1 cellular context compared by ENCODE assay signal in the genomic region with DNA sequence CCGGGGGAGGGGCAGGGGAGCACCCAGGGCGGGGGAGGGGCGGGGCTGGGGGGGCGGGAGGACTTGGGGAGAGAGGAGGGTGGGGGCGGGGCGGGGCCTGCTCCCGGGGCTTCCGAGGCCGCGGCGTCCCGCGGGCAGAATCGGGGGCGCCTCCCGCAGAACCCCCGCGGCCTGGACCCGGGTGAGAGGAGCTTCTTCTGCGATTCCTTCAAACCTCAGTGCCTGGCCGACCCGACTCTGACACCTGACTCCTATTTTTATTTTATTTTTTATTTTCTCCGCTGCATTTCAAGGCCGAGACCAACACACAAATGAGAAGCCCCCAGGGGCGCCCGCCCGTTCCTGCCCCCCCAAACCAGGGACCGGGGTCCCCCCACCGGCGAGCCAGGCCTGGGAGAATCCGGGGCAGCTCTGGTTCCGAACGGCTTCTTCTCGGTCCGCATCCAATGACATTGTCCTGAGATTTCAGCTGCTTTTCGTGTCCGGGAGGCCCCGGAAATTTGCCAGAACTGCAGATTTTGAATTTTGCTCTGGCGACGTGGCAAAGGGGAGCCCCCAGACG.
TF ChIP-seq lines count a peak whose summit lies in the region.

No MANE protein-coding gene starts in this region.

TF ChIP-seq in IMR-90, 13 proteins besides CTCF, POLR2A, EP300 and RAD21:
- no peak for TF ChIP-seq CHD1 (IDR thresholded peaks at IDR 0.05; ENCODE audit: low read depth, low read length)
- TF ChIP-seq MAZ (IDR thresholded peaks at IDR 0.05; ENCODE audit: borderline replicate concordance, low read depth, low read length): no peak
- TF ChIP-seq CEBPB (IDR thresholded peaks at IDR 0.05; ENCODE audit: low read depth, low read length): no peak
- no peak for TF ChIP-seq SMC3 (IDR thresholded peaks at IDR 0.05; ENCODE audit: low read depth, low read length)
- TF ChIP-seq RFX5 (IDR thresholded peaks at IDR 0.05; ENCODE audit: low read depth, low read length): no peak
- no peak for TF ChIP-seq MAFK (IDR thresholded peaks at IDR 0.05; ENCODE audit: low read depth, low read length)
- no peak for TF ChIP-seq ELK1 (IDR thresholded peaks at IDR 0.05; ENCODE audit: borderline replicate concordance, low read depth, low read length)
- no peak for TF ChIP-seq RCOR1 (IDR thresholded peaks at IDR 0.05; ENCODE audit: insufficient replicate concordance, low read length)
- no peak for TF ChIP-seq BHLHE40 (IDR thresholded peaks at IDR 0.05; ENCODE audit: low read depth, low read length)
